Comparison of ENCODE assay signal across 8 cellular contexts in genomic region chr2:96888082-96889011, GRCh38. TPM values are rescaled to one million over a fixed set of nuclear protein-coding genes. Genes with fewer than 3 reads are reported as not detected.
DNase-seq lines count a peak whose midpoint lies in the region; ATAC-seq, FAIRE-seq and TF ChIP-seq lines count a peak whose summit lies in the region.

No MANE protein-coding gene starts in this region.

- FAIRE-seq in GM18507 (lab: Jason Lieb, UNC) (peak; percentile 35), small intestine (lab: Jason Lieb, UNC) (no peak)

- no peak for TF ChIP-seq CTCF in hepatocyte (IDR thresholded peaks at IDR 0.05; ENCODE audit: poor library complexity)
- TF ChIP-seq CTCF in activated CD8-positive, alpha-beta T cell treated with anti-CD3 and anti-CD28 coated beads for 36 hours (IDR thresholded peaks at IDR 0.05) = no peak

- H3K4me1 Mint-ChIP-seq in activated CD8-positive, alpha-beta T cell treated with anti-CD3 and anti-CD28 coated beads for 36 hours (ENCODE audit: low read depth) = peaks cover 21% of the 10 kb centered on the region

- H3K4me1 ChIP-seq in hepatocyte (ENCODE audit: insufficient read depth) (peaks cover 46% of the 10 kb centered on the region), small intestine (ENCODE audit: control insufficient read depth in 2 of 2, insufficient read depth in 1 of 2, low read depth in 1 of 2, low read length in 1 of 2) (no peaks in the 10 kb centered on the region)

- intact Hi-C loops in activated CD8-positive, alpha-beta T cell treated with anti-CD3 and anti-CD28 coated beads for 36 hours (cut with micrococcal nuclease) = no loop called here

- no peaks in the 10 kb centered on the region for H3K9me3 Mint-ChIP-seq in activated CD8-positive, alpha-beta T cell treated with anti-CD3 and anti-CD28 coated beads for 36 hours

- H3K4me3 Mint-ChIP-seq in activated CD8-positive, alpha-beta T cell treated with anti-CD3 and anti-CD28 coated beads for 36 hours = no peak overlapping the region

- peak overlapping the region; percentile 54 for H3K4me2 ChIP-seq in hepatocyte

- H3K4me3 ChIP-seq in hepatocyte = no peak overlapping the region
- no peak overlapping the region for H3K4me3 ChIP-seq in small intestine (ENCODE audit: low read depth in 1 of 2, low read length in 2 of 2)

- H3K27me3 ChIP-seq in hepatocyte (no peaks in the 10 kb centered on the region), small intestine (ENCODE audit: control insufficient read depth in 2 of 2, insufficient read depth in 2 of 2, low read length in 2 of 2) (no peaks in the 10 kb centered on the region)

- H3K27ac ChIP-seq in hepatocyte (peak overlapping the region; percentile 76), small intestine (ENCODE audit: low read depth in 1 of 2, low read length in 1 of 2) (peak overlapping the region in 1 of 2 donors; percentile 6)

- H3K9me3 ChIP-seq in hepatocyte (ENCODE audit: low read depth) (no peaks in the 10 kb centered on the region), small intestine (ENCODE audit: control insufficient read depth, low read depth) (no peaks in the 10 kb centered on the region)

- H2AFZ ChIP-seq in hepatocyte = no peak overlapping the region

- 49% methylated on average over 12 of the region's 12 CpGs for WGBS in hepatocyte (ENCODE audit: low lambda C conversion rate, missing lambda C conversion rate)
- 17 to 40% (median 34%) methylated on average over 12 of the region's 12 CpGs for WGBS in small intestine, 3 donors

- H3K36me3 ChIP-seq in hepatocyte (replicated peaks; ENCODE audit: insufficient read depth, low read depth) = no peaks in the 10 kb centered on the region
- H3K36me3 ChIP-seq in small intestine (ENCODE audit: control insufficient read depth in 2 of 2, insufficient read depth in 2 of 2, low read length in 2 of 2) = no peaks in the 10 kb centered on the region

- no peaks in the 10 kb centered on the region for H3K36me3 Mint-ChIP-seq in activated CD8-positive, alpha-beta T cell treated with anti-CD3 and anti-CD28 coated beads for 36 hours (ENCODE audit: low read depth)

- H3K9me2 ChIP-seq in hepatocyte (replicated peaks; ENCODE audit: insufficient read depth) = no peaks in the 10 kb centered on the region

- H3K27ac Mint-ChIP-seq in activated CD8-positive, alpha-beta T cell treated with anti-CD3 and anti-CD28 coated beads for 36 hours = no peak overlapping the region

- no peak for DNase-seq in GM18507 (ENCODE audit: extremely low spot score, insufficient read length, low read depth)
- DNase-seq in OCI-M1 (lab: John Stamatoyannopoulos, UW) = peak; percentile 31
- peak; percentile 71 for DNase-seq in hepatocyte (ENCODE audit: low spot score)
- peak; percentile 46 for DNase-seq in small intestine
- DNase-seq in COR-L47 (lab: John Stamatoyannopoulos, UW) = no peak
- DNase-seq in T-helper 1 cell = no peak
- DNase-seq in GM19240 (ENCODE audit: insufficient read length, low spot score) = no peak
- no peak for DNase-seq in activated CD8-positive, alpha-beta T cell treated with anti-CD3 and anti-CD28 coated beads for 36 hours

- H3K79me2 ChIP-seq in hepatocyte = no peaks in the 10 kb centered on the region

- no peak for ATAC-seq in activated CD8-positive, alpha-beta T cell treated with anti-CD3 and anti-CD28 coated beads for 36 hours

- CTCF ChIA-PET in activated CD8-positive, alpha-beta T cell treated with anti-CD3 and anti-CD28 coated beads for 36 hours (lab: Charles Lee) = interaction anchor here (1.4 to 1.8 kb wide), 2 partner anchors 17 to 31 kb away, joined by 3 to 4 read pairs; partner anchors contain the start of gene ANKRD39

- no peaks in the 10 kb centered on the region for H4K20me1 ChIP-seq in hepatocyte (ENCODE audit: insufficient read depth, poor library complexity, severe bottlenecking)

- POLR2A ChIA-PET in activated CD8-positive, alpha-beta T cell treated with anti-CD3 and anti-CD28 coated beads for 36 hours (lab: Charles Lee) = interaction anchor here (0.9 kb wide), 1 partner anchor 29 kb away, joined by 3 read pairs; no protein-coding TSS in a partner anchor

- H3K27me3 Mint-ChIP-seq in activated CD8-positive, alpha-beta T cell treated with anti-CD3 and anti-CD28 coated beads for 36 hours = no peaks in the 10 kb centered on the region

RNA-seq across cellular contexts. Expression of gene SEMA4C, which starts 18.5 kb away (rescaled TPM):
- total RNA-seq in hepatocyte = 30.2 and 37.5 TPM in 2 replicates
- polyA plus RNA-seq in hepatocyte (28.6 and 33.4 TPM in 2 replicates), small intestine (10 to 100 TPM in 1 of 3 donors, 1 to 10 TPM in 1, under 1 TPM in 1; 0.45 to 21.0 (median 1.4) TPM)
- total RNA-seq in activated CD8-positive, alpha-beta T cell treated with anti-CD3 and anti-CD28 coated beads for 36 hours = 10 to 100 TPM; 10.4 to 12.4 TPM

RNA-seq across cellular contexts. Expression of gene ANKRD39, which starts 30.5 kb away (rescaled TPM):
- total RNA-seq in hepatocyte = 9.0 and 13.6 TPM in 2 replicates
- 25.6 and 34.9 TPM in 2 replicates for polyA plus RNA-seq in hepatocyte
- 10 to 100 TPM; 15.9 to 23.0 (median 17.0) TPM for polyA plus RNA-seq in small intestine
- total RNA-seq in activated CD8-positive, alpha-beta T cell treated with anti-CD3 and anti-CD28 coated beads for 36 hours = 10 to 100 TPM; 22.6 TPM

RNA-seq across cellular contexts. Expression of gene ANKRD23, which starts 44.5 kb away (rescaled TPM):
- total RNA-seq in hepatocyte = 1.8 and 2.0 TPM in 2 replicates
- 4.4 and 4.7 TPM in 2 replicates for polyA plus RNA-seq in hepatocyte
- polyA plus RNA-seq in small intestine = 1 to 10 TPM; 2.2 to 3.8 (median 2.7) TPM
- total RNA-seq in activated CD8-positive, alpha-beta T cell treated with anti-CD3 and anti-CD28 coated beads for 36 hours = 1 to 10 TPM; 5.3 to 5.7 TPM

Comparison
In these comparisons a context has a peak if more than half of its experiments do, and no peak if none do; other contexts are left out.
1. DNase-seq: peak in OCI-M1 (single experiment), hepatocyte (single experiment) and small intestine (single experiment); none in GM18507 (single experiment), COR-L47 (single experiment), T-helper 1 cell (0 of 5), GM19240 (single experiment) and activated CD8-positive, alpha-beta T cell treated with anti-CD3 and anti-CD28 coated beads for 36 hours (single experiment).